Comparison of ENCODE assay signal across 1 cellular context in the genomic region with DNA sequence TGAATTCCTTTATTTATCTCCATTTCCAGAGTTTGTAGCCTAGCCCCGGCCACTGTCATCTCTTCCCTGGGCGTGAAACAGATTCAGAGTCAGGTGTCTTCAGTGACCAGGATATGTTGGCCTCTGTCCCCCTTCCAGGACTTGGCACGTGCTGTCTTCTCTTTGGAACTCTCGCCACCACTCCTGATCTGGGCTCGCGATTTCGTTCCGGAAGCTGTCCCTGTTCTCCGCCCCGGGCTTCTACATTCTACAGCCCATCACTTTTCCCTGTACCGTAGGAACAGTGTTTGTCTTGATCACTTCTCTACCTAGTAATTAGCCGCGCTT.
TF ChIP-seq lines count a peak whose summit lies in the region.

No MANE protein-coding gene starts in this region.

TF ChIP-seq in endothelial cell of umbilical vein, 7 proteins besides CTCF, POLR2A, EP300 and RAD21:
- TF ChIP-seq POLR2AphosphoS5 (IDR thresholded peaks at IDR 0.05; ENCODE audit: insufficient read depth, low read depth, low read length) (no peak), GATA2 (IDR thresholded peaks at IDR 0.05; ENCODE audit: insufficient read depth, insufficient read length, low read depth, low read length) (no peak), JUN (IDR thresholded peaks at IDR 0.05; ENCODE audit: borderline replicate concordance, insufficient read depth, insufficient read length, low read depth) (no peak), MYC (IDR thresholded peaks at IDR 0.05; ENCODE audit: low read depth, low read length) (no peak)
- TF ChIP-seq, protein P1, sequence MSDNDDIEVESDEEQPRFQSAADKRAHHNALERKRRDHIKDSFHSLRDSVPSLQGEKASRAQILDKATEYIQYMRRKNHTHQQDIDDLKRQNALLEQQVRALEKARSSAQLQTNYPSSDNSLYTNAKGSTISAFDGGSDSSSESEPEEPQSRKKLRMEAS (IDR thresholded peaks at IDR 0.05; ENCODE audit: insufficient read depth, insufficient read length), result peak; percentile 35
